In genomic region chr4:7838136-7838782, GRCh38 we compare ENCODE assay signal across 13 cellular contexts.
"Had no signal": no experiment of that assay in that cellular context is flagged by ENCODE, and none has a peak within 500 bp of the region (broad histone marks: within the 10 kb centered on the region; RNA-seq: fewer than 3 reads in every experiment).

No MANE protein-coding gene starts in this region.

- ATAC-seq: body of pancreas, left lobe of liver, pancreas had no signal

- H3K4me1 ChIP-seq: body of pancreas, pancreas had no signal

- H3K4me3 ChIP-seq: body of pancreas, esophagus muscularis mucosa, pancreas, stomach had no signal

- H3K27me3 ChIP-seq: body of pancreas, dorsolateral prefrontal cortex, esophagus muscularis mucosa, pancreas, stomach had no signal

- H3K27ac ChIP-seq: body of pancreas, dorsolateral prefrontal cortex, pancreas had no signal

- DNase-seq: activated CD4-positive, alpha-beta T cell treated with anti-CD3 and anti-CD28 coated beads for 48 hours; activated CD8-positive, alpha-beta memory T cell treated with anti-CD3 and anti-CD28 coated beads for 24 hours; activated naive CD4-positive, alpha-beta T cell treated with anti-CD3 and anti-CD28 coated beads, Interleukin-2, amount 50 U/mL, for 16 hours; activated T-cell treated with anti-CD3 and anti-CD28 coated beads for 4 hours; body of pancreas; dorsolateral prefrontal cortex; mammary epithelial cell; pancreas; stomach; SW 1271; T-helper 9 cell had no signal

- H3K9me3 ChIP-seq: body of pancreas, esophagus muscularis mucosa, pancreas, stomach had no signal
